In the genomic region with DNA sequence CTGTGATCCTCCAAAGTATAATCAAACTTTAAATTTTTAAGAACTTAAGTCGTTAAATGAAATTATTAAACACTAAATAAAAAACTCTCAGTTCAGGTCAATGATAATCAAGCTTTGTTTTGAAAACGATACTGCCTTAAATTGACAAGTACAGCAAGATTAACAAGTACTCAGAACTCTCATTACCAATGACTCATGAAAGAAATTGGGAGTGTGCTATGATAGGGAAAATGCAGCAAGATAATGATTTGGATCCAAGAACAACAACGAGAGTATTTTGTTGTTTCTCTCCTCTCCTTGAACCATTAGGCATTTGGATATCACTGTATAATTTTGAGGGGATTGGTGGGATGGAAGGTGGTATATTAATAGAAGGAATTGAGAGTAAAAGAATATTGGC, we compare ENCODE assay signal across 19 cellular contexts. TPM values are rescaled to one million over a fixed set of nuclear protein-coding genes. Genes with fewer than 3 reads are reported as not detected.
DNase-seq lines count a peak whose midpoint lies in the region; ATAC-seq, FAIRE-seq and TF ChIP-seq lines count a peak whose summit lies in the region.
"Had no signal": no experiment of that assay in that cellular context is flagged by ENCODE, and none has a peak within 500 bp of the region (broad histone marks: within the 10 kb centered on the region; RNA-seq: fewer than 3 reads in every experiment).

No MANE protein-coding gene starts in this region.

- no peak for ATAC-seq in CD8-positive, alpha-beta T cell
- no peak for ATAC-seq in naive thymus-derived CD8-positive, alpha-beta T cell
- ATAC-seq in HG03095 (IDR thresholded peaks at IDR 0.05; ENCODE audit: unreplicated experiment): no peak
- no peak for ATAC-seq in upper lobe of right lung
- ATAC-seq: gastroesophageal sphincter, HepG2, mucosa of descending colon, WTC11 had no signal

- H3K27ac ChIP-seq in CD8-positive, alpha-beta T cell (ENCODE audit: low read depth, low read length): no peak overlapping the region
- H3K27ac ChIP-seq in coronary artery (peak overlapping the region in 1 of 2 donors; percentile 3), upper lobe of right lung (no peak overlapping the region)
- H3K27ac ChIP-seq: BLaER1 treated with 17β-estradiol and CSF1 and Interleukin-3, amounts not matched to agents 10 nM and 100 nM; gastroesophageal sphincter; prostate gland had no signal

- H3K27me3 Mint-ChIP-seq in CD8-positive, alpha-beta T cell (ENCODE audit: low read depth): no peaks in the 10 kb centered on the region
- no peaks in the 10 kb centered on the region for H3K27me3 Mint-ChIP-seq in naive thymus-derived CD8-positive, alpha-beta T cell
- H3K27me3 Mint-ChIP-seq: dendritic cell treated with granulocyte-macrophage colony-stimulating factor and Interleukin-4, amounts not matched to agents 40 ng/mL and 50 ng/mL, for 4 days had no signal

- no peak overlapping the region for H3K4me3 Mint-ChIP-seq in CD8-positive, alpha-beta T cell
- H3K4me3 Mint-ChIP-seq in naive thymus-derived CD8-positive, alpha-beta T cell: peak overlapping the region in 6 of 10 donors; percentile 2 to 64 (median 49)
- H3K4me3 Mint-ChIP-seq: dendritic cell treated with granulocyte-macrophage colony-stimulating factor and Interleukin-4, amounts not matched to agents 40 ng/mL and 50 ng/mL, for 4 days; WTC11 had no signal

- peak; percentile 45 for FAIRE-seq in GM18507 (lab: Jason Lieb, UNC)
- FAIRE-seq: HepG2 had no signal

- CTCF ChIA-PET in CD8-positive, alpha-beta T cell (lab: Charles Lee): no interaction called here

- no peak for TF ChIP-seq CTCF in CD8-positive, alpha-beta T cell (IDR thresholded peaks at IDR 0.05)
- TF ChIP-seq CTCF in coronary artery (IDR thresholded peaks at IDR 0.05) (no peak), upper lobe of right lung (IDR thresholded peaks at IDR 0.05) (no peak)

- intact Hi-C loops in CD8-positive, alpha-beta T cell (cut with DNase I, micrococcal nuclease): no loop called here
- intact Hi-C loops in upper lobe of right lung (cut with DNase I): no loop called here

- peaks cover 46% of the 10 kb centered on the region for H3K36me3 Mint-ChIP-seq in CD8-positive, alpha-beta T cell
- peaks cover 0 to 68% (median 21%) of the 10 kb centered on the region in 3 donors for H3K36me3 Mint-ChIP-seq in naive thymus-derived CD8-positive, alpha-beta T cell

- H3K27ac Mint-ChIP-seq in CD8-positive, alpha-beta T cell: peak overlapping the region; percentile 61
- H3K27ac Mint-ChIP-seq in naive thymus-derived CD8-positive, alpha-beta T cell: peak overlapping the region in 4 of 10 donors; percentile 45 to 65 (median 56)
- H3K27ac Mint-ChIP-seq: dendritic cell treated with granulocyte-macrophage colony-stimulating factor and Interleukin-4, amounts not matched to agents 40 ng/mL and 50 ng/mL, for 4 days; WTC11 had no signal

- H3K4me1 Mint-ChIP-seq in CD8-positive, alpha-beta T cell (ENCODE audit: low read depth): peaks cover 72% of the 10 kb centered on the region
- peaks cover 28 to 77% (median 63%) of the 10 kb centered on the region in 4 donors for H3K4me1 Mint-ChIP-seq in naive thymus-derived CD8-positive, alpha-beta T cell

- no peak for DNase-seq in CD8-positive, alpha-beta T cell
- DNase-seq in GM18507 (ENCODE audit: extremely low spot score, insufficient read length, low read depth) (no peak), coronary artery (ENCODE audit: low spot score) (no peak), COR-L47 (lab: John Stamatoyannopoulos, UW) (no peak), upper lobe of right lung (no peak), amygdala (lab: John Stamatoyannopoulos, UW) (no peak)
- DNase-seq in naive thymus-derived CD8-positive, alpha-beta T cell: no peak
- DNase-seq: mucosa of descending colon; NCI-H1092 treated with DMSO at 0.1 percent for 48 hours; NCI-H446 treated with DMSO at 0.1 percent for 48 hours; SK-N-SH; stimulated activated CD4-positive, alpha-beta T cell treated with anti-CD3 and anti-CD28 coated beads, Interleukin-4, amount 100 ng/mL, for 24 hours had no signal

- H3K9me3 ChIP-seq in CD8-positive, alpha-beta T cell (ENCODE audit: low read length): no peaks in the 10 kb centered on the region
- no peaks in the 10 kb centered on the region for H3K9me3 ChIP-seq in upper lobe of right lung
- H3K9me3 ChIP-seq: gastroesophageal sphincter, mucosa of descending colon, prostate gland, SK-N-SH had no signal

- peaks cover 46% of the 10 kb centered on the region for H3K4me1 ChIP-seq in CD8-positive, alpha-beta T cell (ENCODE audit: insufficient read depth, low read length)
- peaks cover 31% of the 10 kb centered on the region for H3K4me1 ChIP-seq in upper lobe of right lung
- H3K4me1 ChIP-seq: prostate gland had no signal

- no peaks in the 10 kb centered on the region for H3K27me3 ChIP-seq in CD8-positive, alpha-beta T cell (ENCODE audit: insufficient read depth, low read length)
- H3K27me3 ChIP-seq in upper lobe of right lung: no peaks in the 10 kb centered on the region
- H3K27me3 ChIP-seq: BLaER1 treated with 17β-estradiol and CSF1 and Interleukin-3, amounts not matched to agents 10 nM and 100 nM; gastroesophageal sphincter had no signal

- H3K36me3 ChIP-seq in CD8-positive, alpha-beta T cell (ENCODE audit: insufficient read depth, low read length): no peaks in the 10 kb centered on the region
- peaks cover 8% of the 10 kb centered on the region for H3K36me3 ChIP-seq in upper lobe of right lung
- H3K36me3 ChIP-seq: prostate gland had no signal

- no peaks in the 10 kb centered on the region for H3K9me3 Mint-ChIP-seq in CD8-positive, alpha-beta T cell
- H3K9me3 Mint-ChIP-seq in naive thymus-derived CD8-positive, alpha-beta T cell: no peaks in the 10 kb centered on the region
- H3K9me3 Mint-ChIP-seq: dendritic cell treated with granulocyte-macrophage colony-stimulating factor and Interleukin-4, amounts not matched to agents 40 ng/mL and 50 ng/mL, for 4 days; WTC11 had no signal

- POLR2A ChIA-PET in CD8-positive, alpha-beta T cell (lab: Charles Lee): interaction anchor here (1.3 kb wide), 1 partner anchor 13 kb away, joined by 3 read pairs; no protein-coding TSS in a partner anchor
- POLR2A ChIA-PET in naive thymus-derived CD8-positive, alpha-beta T cell (lab: Charles Lee): interaction anchor here (0.5 to 1.0 kb wide), 2 partner anchors 9 to 148 kb away, joined by 6 to 9 read pairs; no protein-coding TSS in a partner anchor

- no peak overlapping the region for H3K4me3 ChIP-seq in CD8-positive, alpha-beta T cell (ENCODE audit: low read depth, low read length)
- H3K4me3 ChIP-seq in coronary artery: peak overlapping the region; percentile 27
- H3K4me3 ChIP-seq in upper lobe of right lung: no peak overlapping the region
- H3K4me3 ChIP-seq: BLaER1 treated with 17β-estradiol and CSF1 and Interleukin-3, amounts not matched to agents 10 nM and 100 nM; gastroesophageal sphincter; mucosa of descending colon; prostate gland had no signal

RNA-seq across cellular contexts. Expression of a gene that starts 10.2 kb away (rescaled TPM):
- 100 to 1,000 TPM; 141 to 149 TPM for total RNA-seq in CD8-positive, alpha-beta T cell
- total RNA-seq in naive thymus-derived CD8-positive, alpha-beta T cell: 100 to 1,000 TPM; 332 to 395 TPM
- 100 to 1,000 TPM; 126 to 186 (median 168) TPM for polyA plus RNA-seq in naive thymus-derived CD8-positive, alpha-beta T cell
- 168 TPM for total RNA-seq in upper lobe of right lung

RNA-seq across cellular contexts. Expression of a gene that starts 57.9 kb away (rescaled TPM):
- total RNA-seq in CD8-positive, alpha-beta T cell: 10 to 100 TPM; 44.9 to 45.6 TPM
- 10 to 100 TPM; 68.1 to 71.6 TPM for total RNA-seq in naive thymus-derived CD8-positive, alpha-beta T cell
- 10 to 100 TPM; 32.0 to 38.1 (median 34.7) TPM for polyA plus RNA-seq in naive thymus-derived CD8-positive, alpha-beta T cell
- 49.6 TPM for total RNA-seq in upper lobe of right lung
